Comparison of ENCODE assay signal across 1 cellular context in the genomic region with DNA sequence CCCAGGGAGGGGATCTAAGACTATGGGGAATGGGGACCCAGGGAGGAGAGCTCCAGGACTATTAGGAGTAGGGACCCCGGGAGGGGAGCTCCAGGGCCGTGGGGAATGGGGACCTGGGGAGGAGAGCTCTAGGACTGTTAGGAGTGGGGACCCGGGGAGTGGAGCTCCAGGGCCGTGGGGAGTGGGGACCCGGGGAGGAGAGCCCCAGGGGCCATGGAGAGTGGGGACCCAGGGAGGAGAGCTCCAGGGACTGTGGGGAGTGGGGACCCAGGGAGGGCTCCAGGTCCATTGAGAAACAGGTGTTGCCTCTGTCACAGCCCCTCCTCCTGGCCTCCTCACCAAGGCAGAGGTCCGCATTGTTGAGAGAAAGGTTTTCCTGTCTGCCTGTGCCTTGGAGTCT.
TF ChIP-seq lines count a peak whose summit lies in the region.

No MANE protein-coding gene starts in this region.

TF ChIP-seq in GM23338, 12 proteins besides CTCF, POLR2A, EP300 and RAD21 (continued from another document):
- no peak for TF ChIP-seq ZNF114 (CRISPR knock-in tag; IDR thresholded peaks at IDR 0.05)
- TF ChIP-seq, protein P1, sequence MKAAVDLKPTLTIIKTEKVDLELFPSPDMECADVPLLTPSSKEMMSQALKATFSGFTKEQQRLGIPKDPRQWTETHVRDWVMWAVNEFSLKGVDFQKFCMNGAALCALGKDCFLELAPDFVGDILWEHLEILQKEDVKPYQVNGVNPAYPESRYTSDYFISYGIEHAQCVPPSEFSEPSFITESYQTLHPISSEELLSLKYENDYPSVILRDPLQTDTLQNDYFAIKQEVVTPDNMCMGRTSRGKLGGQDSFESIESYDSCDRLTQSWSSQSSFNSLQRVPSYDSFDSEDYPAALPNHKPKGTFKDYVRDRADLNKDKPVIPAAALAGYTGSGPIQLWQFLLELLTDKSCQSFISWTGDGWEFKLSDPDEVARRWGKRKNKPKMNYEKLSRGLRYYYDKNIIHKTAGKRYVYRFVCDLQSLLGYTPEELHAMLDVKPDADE (IDR thresholded peaks at IDR 0.05), result no peak
- no peak for TF ChIP-seq ZNF331 (CRISPR knock-in tag; IDR thresholded peaks at IDR 0.05; ENCODE audit: low read depth)
- no peak for TF ChIP-seq CREB1 (CRISPR knock-in tag; IDR thresholded peaks at IDR 0.05; ENCODE audit: low read depth)
- TF ChIP-seq JUNB (IDR thresholded peaks at IDR 0.05; ENCODE audit: unreplicated experiment), result no peak
- TF ChIP-seq EZH2 (IDR thresholded peaks at IDR 0.05; ENCODE audit: low read depth, unreplicated experiment), result no peak
- TF ChIP-seq, protein P2, sequence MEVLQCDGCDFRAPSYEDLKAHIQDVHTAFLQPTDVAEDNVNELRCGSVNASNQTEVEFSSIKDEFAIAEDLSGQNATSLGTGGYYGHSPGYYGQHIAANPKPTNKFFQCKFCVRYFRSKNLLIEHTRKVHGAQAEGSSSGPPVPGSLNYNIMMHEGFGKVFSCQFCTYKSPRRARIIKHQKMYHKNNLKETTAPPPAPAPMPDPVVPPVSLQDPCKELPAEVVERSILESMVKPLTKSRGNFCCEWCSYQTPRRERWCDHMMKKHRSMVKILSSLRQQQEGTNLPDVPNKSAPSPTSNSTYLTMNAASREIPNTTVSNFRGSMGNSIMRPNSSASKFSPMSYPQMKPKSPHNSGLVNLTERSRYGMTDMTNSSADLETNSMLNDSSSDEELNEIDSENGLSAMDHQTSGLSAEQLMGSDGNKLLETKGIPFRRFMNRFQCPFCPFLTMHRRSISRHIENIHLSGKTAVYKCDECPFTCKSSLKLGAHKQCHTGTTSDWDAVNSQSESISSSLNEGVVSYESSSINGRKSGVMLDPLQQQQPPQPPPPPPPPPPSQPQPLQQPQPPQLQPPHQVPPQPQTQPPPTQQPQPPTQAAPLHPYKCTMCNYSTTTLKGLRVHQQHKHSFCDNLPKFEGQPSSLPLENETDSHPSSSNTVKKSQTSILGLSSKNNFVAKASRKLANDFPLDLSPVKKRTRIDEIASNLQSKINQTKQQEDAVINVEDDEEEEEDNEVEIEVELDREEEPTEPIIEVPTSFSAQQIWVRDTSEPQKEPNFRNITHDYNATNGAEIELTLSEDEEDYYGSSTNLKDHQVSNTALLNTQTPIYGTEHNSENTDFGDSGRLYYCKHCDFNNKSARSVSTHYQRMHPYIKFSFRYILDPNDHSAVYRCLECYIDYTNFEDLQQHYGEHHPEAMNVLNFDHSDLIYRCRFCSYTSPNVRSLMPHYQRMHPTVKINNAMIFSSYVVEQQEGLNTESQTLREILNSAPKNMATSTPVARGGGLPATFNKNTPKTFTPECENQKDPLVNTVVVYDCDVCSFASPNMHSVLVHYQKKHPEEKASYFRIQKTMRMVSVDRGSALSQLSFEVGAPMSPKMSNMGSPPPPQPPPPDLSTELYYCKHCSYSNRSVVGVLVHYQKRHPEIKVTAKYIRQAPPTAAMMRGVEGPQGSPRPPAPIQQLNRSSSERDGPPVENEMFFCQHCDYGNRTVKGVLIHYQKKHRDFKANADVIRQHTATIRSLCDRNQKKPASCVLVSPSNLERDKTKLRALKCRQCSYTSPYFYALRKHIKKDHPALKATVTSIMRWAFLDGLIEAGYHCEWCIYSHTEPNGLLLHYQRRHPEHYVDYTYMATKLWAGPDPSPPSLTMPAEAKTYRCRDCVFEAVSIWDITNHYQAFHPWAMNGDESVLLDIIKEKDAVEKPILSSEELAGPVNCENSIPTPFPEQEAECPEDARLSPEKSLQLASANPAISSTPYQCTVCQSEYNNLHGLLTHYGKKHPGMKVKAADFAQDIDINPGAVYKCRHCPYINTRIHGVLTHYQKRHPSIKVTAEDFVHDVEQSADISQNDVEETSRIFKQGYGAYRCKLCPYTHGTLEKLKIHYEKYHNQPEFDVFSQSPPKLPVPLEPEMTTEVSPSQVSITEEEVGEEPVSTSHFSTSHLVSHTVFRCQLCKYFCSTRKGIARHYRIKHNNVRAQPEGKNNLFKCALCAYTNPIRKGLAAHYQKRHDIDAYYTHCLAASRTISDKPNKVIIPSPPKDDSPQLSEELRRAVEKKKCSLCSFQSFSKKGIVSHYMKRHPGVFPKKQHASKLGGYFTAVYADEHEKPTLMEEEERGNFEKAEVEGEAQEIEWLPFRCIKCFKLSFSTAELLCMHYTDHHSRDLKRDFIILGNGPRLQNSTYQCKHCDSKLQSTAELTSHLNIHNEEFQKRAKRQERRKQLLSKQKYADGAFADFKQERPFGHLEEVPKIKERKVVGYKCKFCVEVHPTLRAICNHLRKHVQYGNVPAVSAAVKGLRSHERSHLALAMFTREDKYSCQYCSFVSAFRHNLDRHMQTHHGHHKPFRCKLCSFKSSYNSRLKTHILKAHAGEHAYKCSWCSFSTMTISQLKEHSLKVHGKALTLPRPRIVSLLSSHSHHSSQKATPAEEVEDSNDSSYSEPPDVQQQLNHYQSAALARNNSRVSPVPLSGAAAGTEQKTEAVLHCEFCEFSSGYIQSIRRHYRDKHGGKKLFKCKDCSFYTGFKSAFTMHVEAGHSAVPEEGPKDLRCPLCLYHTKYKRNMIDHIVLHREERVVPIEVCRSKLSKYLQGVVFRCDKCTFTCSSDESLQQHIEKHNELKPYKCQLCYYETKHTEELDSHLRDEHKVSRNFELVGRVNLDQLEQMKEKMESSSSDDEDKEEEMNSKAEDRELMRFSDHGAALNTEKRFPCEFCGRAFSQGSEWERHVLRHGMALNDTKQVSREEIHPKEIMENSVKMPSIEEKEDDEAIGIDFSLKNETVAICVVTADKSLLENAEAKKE (CRISPR knock-in tag; IDR thresholded peaks at IDR 0.05), result no peak
- TF ChIP-seq STAT1 (IDR thresholded peaks at IDR 0.05; ENCODE audit: unreplicated experiment), result no peak
